ENCODE assay signal across 9 cellular contexts in the genomic region with DNA sequence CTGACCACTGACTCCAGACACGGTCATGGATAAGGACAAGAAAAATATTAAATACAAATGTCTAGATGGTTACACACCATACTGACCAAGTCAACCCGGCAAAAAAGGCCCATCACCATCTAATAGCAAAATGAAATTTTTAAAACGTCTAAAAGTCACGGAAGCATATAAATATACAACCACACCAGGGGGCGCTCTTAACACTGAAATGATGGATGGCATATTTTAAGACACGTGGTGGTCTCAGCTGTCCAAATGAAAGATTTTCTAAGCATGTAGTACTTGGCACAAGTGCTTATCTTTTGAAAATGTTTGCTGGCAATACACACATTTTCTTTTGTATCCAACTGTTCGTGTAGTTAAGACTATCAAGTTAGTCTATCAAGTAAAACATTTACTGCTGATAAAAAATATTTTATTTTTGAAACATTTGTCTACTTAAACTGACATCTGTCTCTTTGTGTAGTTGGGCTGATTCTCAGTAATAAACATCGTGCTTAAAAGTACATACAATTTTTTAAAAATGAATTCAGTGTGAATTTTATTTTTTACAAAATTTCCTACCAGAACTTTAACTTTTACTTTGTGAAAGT.
DNase-seq lines count a peak whose midpoint lies in the region; ATAC-seq, FAIRE-seq and TF ChIP-seq lines count a peak whose summit lies in the region.
"Had no signal": no experiment of that assay in that cellular context is flagged by ENCODE, and none has a peak within 500 bp of the region (broad histone marks: within the 10 kb centered on the region; RNA-seq: fewer than 3 reads in every experiment).

No MANE protein-coding gene starts in this region.

- H3K27me3 Mint-ChIP-seq in T-cell (peaks cover 2 to 6% of the 10 kb centered on the region in 2 donors), chondrocyte (ENCODE audit: low read depth) (peaks cover 27% of the 10 kb centered on the region)
- H3K27me3 Mint-ChIP-seq: activated naive CD8-positive, alpha-beta T cell had no signal

- H3K79me2 ChIP-seq in MM.1S (ENCODE audit: low read length) (no peaks in the 10 kb centered on the region), mesendoderm (ENCODE audit: control insufficient read depth, insufficient read depth, low read length) (no peaks in the 10 kb centered on the region)

- H4K5ac ChIP-seq in mesendoderm (ENCODE audit: low read length), result no peak overlapping the region

- H4K20me1 ChIP-seq in MM.1S (ENCODE audit: insufficient read depth, low read length), result no peaks in the 10 kb centered on the region

- H3K9me3 Mint-ChIP-seq in T-cell, result no peaks in the 10 kb centered on the region
- no peaks in the 10 kb centered on the region for H3K9me3 Mint-ChIP-seq in chondrocyte (ENCODE audit: low read depth)

- H3K4me1 ChIP-seq in MM.1S (ENCODE audit: low read length), result peaks cover under 1% of the 10 kb centered on the region; the same call in 1 of the 2 replicates
- no peaks in the 10 kb centered on the region for H3K4me1 ChIP-seq in mesendoderm (ENCODE audit: control insufficient read depth, low read depth, low read length)
- H3K4me1 ChIP-seq in thyroid gland, result no peaks in the 10 kb centered on the region

- WGBS in mesendoderm (ENCODE audit: extremely low coverage, insufficient coverage, low lambda C conversion rate), result no CpG with 5 or more reads among the region's 8 CpGs
- 8 to 9% methylated on average over 8 of the region's 8 CpGs for WGBS in thyroid gland, 2 donors

- H3K27ac ChIP-seq in MM.1S (ENCODE audit: low read length), result no peak overlapping the region
- no peak overlapping the region for H3K27ac ChIP-seq in mesendoderm (ENCODE audit: low read depth, low read length)
- H3K27ac ChIP-seq in thyroid gland, result no peak overlapping the region

- H3K18ac ChIP-seq in mesendoderm (ENCODE audit: low read length), result no peak overlapping the region

- H3K27ac Mint-ChIP-seq in T-cell (no peak overlapping the region), chondrocyte (ENCODE audit: unreplicated experiment) (no peak overlapping the region)
- H3K27ac Mint-ChIP-seq: activated naive CD8-positive, alpha-beta T cell had no signal

- no peaks in the 10 kb centered on the region for H3F3A ChIP-seq in MM.1S (ENCODE audit: insufficient read depth, low read length)

- no peak overlapping the region for H2AK5ac ChIP-seq in mesendoderm (ENCODE audit: low read length)

- H3K36me3 ChIP-seq in MM.1S (replicated peaks; ENCODE audit: insufficient read depth, low read length) (no peaks in the 10 kb centered on the region), mesendoderm (ENCODE audit: control insufficient read depth, insufficient read depth, low read length) (no peaks in the 10 kb centered on the region), thyroid gland (no peaks in the 10 kb centered on the region)

- CTCF ChIA-PET in T-cell (lab: Charles Lee), result interaction anchor here (0.8 to 1.2 kb wide), 5 partner anchors 8 to 539 kb away, joined by 3 to 4 read pairs (median 3); no protein-coding TSS in a partner anchor

- H3K9me2 ChIP-seq in MM.1S (replicated peaks; ENCODE audit: insufficient read depth, low read length), result no peaks in the 10 kb centered on the region

- H3K56ac ChIP-seq in mesendoderm (ENCODE audit: low read length), result no peak overlapping the region

- peak; percentile 77 for TF ChIP-seq CTCF in D721Med (IDR thresholded peaks at IDR 0.05; ENCODE audit: insufficient read depth, missing control alignments)
- TF ChIP-seq CTCF in MM.1S (IDR thresholded peaks at IDR 0.05; ENCODE audit: low read length), result peak; percentile 73
- peak; percentile 95 for TF ChIP-seq CTCF in chondrocyte (IDR thresholded peaks at IDR 0.05)
- peak; percentile 17 to 73 (median 50) for TF ChIP-seq CTCF in thyroid gland (IDR thresholded peaks at IDR 0.05)

- no peaks in the 10 kb centered on the region for H3K4me1 Mint-ChIP-seq in T-cell
- H3K4me1 Mint-ChIP-seq in chondrocyte (ENCODE audit: low read depth), result no peaks in the 10 kb centered on the region

- no peak overlapping the region for H2BK120ac ChIP-seq in mesendoderm (ENCODE audit: low read depth, low read length)

- H3K4me3 ChIP-seq in MM.1S (ENCODE audit: low read length) (no peak overlapping the region), mesendoderm (ENCODE audit: low read length) (no peak overlapping the region), thyroid gland (replicated peaks in 1 of 3) (no peak overlapping the region)

- no peak overlapping the region for H2BK5ac ChIP-seq in mesendoderm (ENCODE audit: low read length)

- no peaks in the 10 kb centered on the region for H3K36me3 Mint-ChIP-seq in T-cell
- H3K36me3 Mint-ChIP-seq in chondrocyte (ENCODE audit: low read depth), result no peaks in the 10 kb centered on the region
- H3K36me3 Mint-ChIP-seq: activated naive CD8-positive, alpha-beta T cell had no signal

- DNase-seq in D721Med (ENCODE audit: insufficient read length, low spot score), result no peak
- DNase-seq in MM.1S, result peak; percentile 79
- DNase-seq in T-cell, result peak in 23 of 34 experiments; percentile 1 to 40 (median 18)
- no peak for DNase-seq in chondrocyte (ENCODE audit: low spot score)
- DNase-seq in mesendoderm, result peak; percentile 57
- DNase-seq in thyroid gland, result peak; percentile 45 to 57

- no peaks in the 10 kb centered on the region for H3K27me3 ChIP-seq in MM.1S (replicated peaks; ENCODE audit: insufficient read depth, low read length)
- no peaks in the 10 kb centered on the region for H3K27me3 ChIP-seq in mesendoderm (ENCODE audit: insufficient read depth, low read length, poor library complexity)
- H3K27me3 ChIP-seq in thyroid gland, result no peaks in the 10 kb centered on the region

- no peak overlapping the region for H3K4me2 ChIP-seq in MM.1S (ENCODE audit: low read depth, low read length)
- H3K4me2 ChIP-seq in mesendoderm (ENCODE audit: low read length), result no peak overlapping the region

- H3K4ac ChIP-seq in mesendoderm (ENCODE audit: low read depth, low read length), result no peak overlapping the region

- no peak overlapping the region for H3K23ac ChIP-seq in mesendoderm (ENCODE audit: low read length)

- H2AFZ ChIP-seq in MM.1S (ENCODE audit: low read length), result peak overlapping the region; percentile 18; the same call in 1 of the 2 replicates

- H4K8ac ChIP-seq in mesendoderm (ENCODE audit: low read depth, low read length), result no peak overlapping the region

- ATAC-seq in GM21360 (IDR thresholded peaks at IDR 0.05; ENCODE audit: unreplicated experiment) (peak; percentile 64), T-cell (replicated peaks in 1 of 4) (no peak), GM19452 (IDR thresholded peaks at IDR 0.05; ENCODE audit: unreplicated experiment) (no peak)

- FAIRE-seq in D721Med (lab: Jason Lieb, UNC), result peak; percentile 85

- POLR2A ChIA-PET in T-cell (lab: Charles Lee), result no interaction called here

- intact Hi-C loops in thyroid gland (cut with DNase I), result loop anchor here (10.0 kb wide), 2 partner anchors 190 to 540 kb away; a partner anchor contains a TSS

- H3K9me3 ChIP-seq in MM.1S (replicated peaks; ENCODE audit: insufficient read depth, low read length) (no peaks in the 10 kb centered on the region), thyroid gland (no peaks in the 10 kb centered on the region)

- no peak overlapping the region for H2BK15ac ChIP-seq in mesendoderm (replicated peaks; ENCODE audit: low read depth)

- H3K4me3 Mint-ChIP-seq in T-cell, result no peak overlapping the region
- no peak overlapping the region for H3K4me3 Mint-ChIP-seq in chondrocyte (ENCODE audit: unreplicated experiment)
- H3K4me3 Mint-ChIP-seq: activated naive CD8-positive, alpha-beta T cell had no signal

- TF ChIP-seq POLR2A in thyroid gland (IDR thresholded peaks at IDR 0.05), result no peak

- no peaks in the 10 kb centered on the region for H3K79me1 ChIP-seq in mesendoderm (ENCODE audit: low read length)

- H3K9ac ChIP-seq in MM.1S (ENCODE audit: low read length) (no peak overlapping the region), mesendoderm (ENCODE audit: low read length) (no peak overlapping the region)

Comparison
In these comparisons a context has a peak if more than half of its experiments do, and no peak if none do; other contexts are left out.
1. DNase-seq: peak in MM.1S (single experiment), T-cell (23 of 34), mesendoderm (single experiment) and thyroid gland (2 of 2); none in D721Med (single experiment) and chondrocyte (single experiment).
2. Peak in every context shown above with its lines, with median percentiles within 50 percentile points of each other: CTCF ChIP-seq.